In genomic region chr5:157612071-157612476, GRCh38 we compare ENCODE assay signal across 10 cellular contexts.
DNase-seq lines count a peak whose midpoint lies in the region; ATAC-seq, FAIRE-seq and TF ChIP-seq lines count a peak whose summit lies in the region.
"Had no signal": no experiment of that assay in that cellular context is flagged by ENCODE, and none has a peak within 500 bp of the region (broad histone marks: within the 10 kb centered on the region; RNA-seq: fewer than 3 reads in every experiment).

No MANE protein-coding gene starts in this region.

- no peak for ATAC-seq in effector memory CD8-positive, alpha-beta T cell (replicated peaks)

- TF ChIP-seq CTCF in WERI-Rb-1 (IDR thresholded peaks at IDR 0.05; ENCODE audit: low read depth, low read length) (no peak), nephron (IDR thresholded peaks at IDR 0.05; ENCODE audit: unreplicated experiment in 3 of 3) (no peak)

- peak overlapping the region; percentile 67 for H3K27ac ChIP-seq in KOPT-K1 (ENCODE audit: low read depth, low read length, poor library complexity, severe bottlenecking)
- H3K27ac ChIP-seq in WERI-Rb-1 = peak overlapping the region; percentile 78

- no peak overlapping the region for H3K4me3 ChIP-seq in WERI-Rb-1 (ENCODE audit: low read depth, low read length)

- H3K36me3 ChIP-seq in KOPT-K1 (ENCODE audit: insufficient read depth, low read length) (no peaks in the 10 kb centered on the region), WERI-Rb-1 (no peaks in the 10 kb centered on the region)

- no peaks in the 10 kb centered on the region for H3K27me3 ChIP-seq in WERI-Rb-1 (ENCODE audit: insufficient read depth, low read depth, severe bottlenecking)

- peaks cover 14% of the 10 kb centered on the region for H3K9me3 ChIP-seq in KOPT-K1 (ENCODE audit: insufficient read depth, low read length, poor library complexity, severe bottlenecking)
- H3K9me3 ChIP-seq in WERI-Rb-1 (ENCODE audit: severe bottlenecking) = no peaks in the 10 kb centered on the region

- no peaks in the 10 kb centered on the region for H3K27me3 Mint-ChIP-seq in nephron (ENCODE audit: low read depth)
- no peaks in the 10 kb centered on the region for H3K27me3 Mint-ChIP-seq in effector memory CD8-positive, alpha-beta T cell

- H3K36me3 Mint-ChIP-seq in nephron (ENCODE audit: low read depth) = no peaks in the 10 kb centered on the region
- peaks cover 16% of the 10 kb centered on the region for H3K36me3 Mint-ChIP-seq in effector memory CD8-positive, alpha-beta T cell (ENCODE audit: insufficient read depth)

- DNase-seq in DMS79 treated with DMSO at 0.1 percent for 48 hours (lab: John Stamatoyannopoulos, UW) (peak; percentile 60), WERI-Rb-1 (peak; percentile 55), GM19239 (ENCODE audit: insufficient read length, low spot score) (no peak), COR-L47 (lab: John Stamatoyannopoulos, UW) (no peak)
- DNase-seq in effector memory CD8-positive, alpha-beta T cell = no peak
- DNase-seq: activated CD8-positive, alpha-beta memory T cell treated with anti-CD3 and anti-CD28 coated beads, Interleukin-2, amount 50 U/mL, for 4 hours; anterior cingulate cortex; T1000 had no signal

- no peaks in the 10 kb centered on the region for H3K9me3 Mint-ChIP-seq in nephron
- no peaks in the 10 kb centered on the region for H3K9me3 Mint-ChIP-seq in effector memory CD8-positive, alpha-beta T cell

- peak overlapping the region; percentile 93 to 96 (median 96) for H3K27ac Mint-ChIP-seq in nephron
- no peak overlapping the region for H3K27ac Mint-ChIP-seq in effector memory CD8-positive, alpha-beta T cell

- H3K4me1 Mint-ChIP-seq in nephron = peaks cover 45% of the 10 kb centered on the region
- H3K4me1 Mint-ChIP-seq in effector memory CD8-positive, alpha-beta T cell (ENCODE audit: low read depth in 2 of 2) = peaks cover 23 to 25% of the 10 kb centered on the region in 2 donors

- no peak for FAIRE-seq in GM19239 (lab: Jason Lieb, UNC)

- no peak overlapping the region for H3K4me3 Mint-ChIP-seq in nephron
- H3K4me3 Mint-ChIP-seq in effector memory CD8-positive, alpha-beta T cell = no peak overlapping the region

Comparison
In these comparisons a context has a peak if more than half of its experiments do, and no peak if none do; other contexts are left out.
1. DNase-seq: peak in DMS79 treated with DMSO at 0.1 percent for 48 hours (single experiment) and WERI-Rb-1 (single experiment); none in GM19239 (single experiment), effector memory CD8-positive, alpha-beta T cell (0 of 3) and COR-L47 (single experiment).
2. H3K27ac Mint-ChIP-seq: peak in nephron (3 of 3); none in effector memory CD8-positive, alpha-beta T cell (0 of 2).